8 cellular contexts compared by ENCODE assay signal in genomic region chrX:49155243-49155899, GRCh38. TPM values are rescaled to one million over a fixed set of nuclear protein-coding genes. Genes with fewer than 3 reads are reported as not detected.
DNase-seq lines count a peak whose midpoint lies in the region; ATAC-seq, FAIRE-seq and TF ChIP-seq lines count a peak whose summit lies in the region.

No MANE protein-coding gene starts in this region.

- POLR2A ChIA-PET in RWPE1 (lab: Yijun Ruan, JAX; ENCODE audit: low non-redundant PET): interaction anchor here (0.5 kb wide), 1 partner anchor 24 kb away, joined by 12 read pairs; no protein-coding TSS in a partner anchor

- H3K4me3 ChIP-seq in kidney epithelial cell (ENCODE audit: low read depth, low read length): peak overlapping the region; percentile 55

- H3K27me3 ChIP-seq in kidney epithelial cell (ENCODE audit: control insufficient read depth, insufficient read depth, low read length): no peaks in the 10 kb centered on the region

- TF ChIP-seq CTCF in RWPE1 (conservative IDR thresholded peaks at IDR 0.05; ENCODE audit: low read depth) (no peak), kidney epithelial cell (IDR thresholded peaks at IDR 0.05; ENCODE audit: insufficient read depth, low read length, poor library complexity, severe bottlenecking) (no peak), D721Med (IDR thresholded peaks at IDR 0.05; ENCODE audit: insufficient read depth, missing control alignments) (no peak)

- CTCF ChIA-PET in RWPE1 (lab: Yijun Ruan, JAX): interaction anchor here (0.6 to 1.1 kb wide), 2 partner anchors 32 to 501 kb away, joined by 3 read pairs; no protein-coding TSS in a partner anchor

- FAIRE-seq in D721Med (lab: Jason Lieb, UNC): no peak

- peak; percentile 73 for DNase-seq in GM03348 (ENCODE audit: low spot score)
- DNase-seq in HK-2 (ENCODE audit: unreplicated experiment): peak; percentile 46
- peak; percentile 70 for DNase-seq in RWPE1 (ENCODE audit: low spot score)
- DNase-seq in cerebellar cortex (ENCODE audit: low spot score): peak; percentile 88
- DNase-seq in kidney epithelial cell (ENCODE audit: low read depth): no peak
- DNase-seq in stimulated activated effector memory CD8-positive, alpha-beta T cell treated with anti-CD3 and anti-CD28 coated beads, Interleukin-12 subunit alpha, Interleukin-12 subunit beta, amount 100 ng/mL, for 72 hours (ENCODE audit: low spot score in 2 of 2): no peak
- DNase-seq in NCI-H1694 (lab: John Stamatoyannopoulos, UW): no peak
- no peak for DNase-seq in D721Med (ENCODE audit: insufficient read length, low spot score)

- H3K27ac ChIP-seq in RWPE1: peak overlapping the region; percentile 94

- H3K36me3 ChIP-seq in kidney epithelial cell (ENCODE audit: control insufficient read depth, insufficient read depth, low read length): no peaks in the 10 kb centered on the region

- H3K4me1 Mint-ChIP-seq in stimulated activated effector memory CD8-positive, alpha-beta T cell treated with anti-CD3 and anti-CD28 coated beads, Interleukin-12 subunit alpha, Interleukin-12 subunit beta, amount 100 ng/mL, for 72 hours: peaks cover 19% of the 10 kb centered on the region

- H3K36me3 Mint-ChIP-seq in stimulated activated effector memory CD8-positive, alpha-beta T cell treated with anti-CD3 and anti-CD28 coated beads, Interleukin-12 subunit alpha, Interleukin-12 subunit beta, amount 100 ng/mL, for 72 hours: peaks cover 7% of the 10 kb centered on the region

- no peaks in the 10 kb centered on the region for H3K9me3 Mint-ChIP-seq in stimulated activated effector memory CD8-positive, alpha-beta T cell treated with anti-CD3 and anti-CD28 coated beads, Interleukin-12 subunit alpha, Interleukin-12 subunit beta, amount 100 ng/mL, for 72 hours

- H3K27ac Mint-ChIP-seq in stimulated activated effector memory CD8-positive, alpha-beta T cell treated with anti-CD3 and anti-CD28 coated beads, Interleukin-12 subunit alpha, Interleukin-12 subunit beta, amount 100 ng/mL, for 72 hours: peak overlapping the region; percentile 98

- ATAC-seq in stimulated activated effector memory CD8-positive, alpha-beta T cell treated with anti-CD3 and anti-CD28 coated beads, Interleukin-12 subunit alpha, Interleukin-12 subunit beta, amount 100 ng/mL, for 72 hours: peak; percentile 2

- H3K4me3 Mint-ChIP-seq in stimulated activated effector memory CD8-positive, alpha-beta T cell treated with anti-CD3 and anti-CD28 coated beads, Interleukin-12 subunit alpha, Interleukin-12 subunit beta, amount 100 ng/mL, for 72 hours: peak overlapping the region; percentile 91

RNA-seq across cellular contexts. Expression of gene MAGIX, which starts 7.2 kb away (rescaled TPM):
- total RNA-seq in kidney epithelial cell: 2.9 and 5.1 TPM in 2 replicates

RNA-seq across cellular contexts. Expression of gene PLP2, which starts 16.3 kb away (rescaled TPM):
- 82.6 and 118 TPM in 2 replicates for total RNA-seq in kidney epithelial cell

RNA-seq across cellular contexts. Expression of gene PRICKLE3, which starts 30.8 kb away (rescaled TPM):
- total RNA-seq in kidney epithelial cell: 12.7 and 17.7 TPM in 2 replicates

RNA-seq across cellular contexts. Expression of gene GPKOW, which starts 31.8 kb away (rescaled TPM):
- 26.4 and 35.0 TPM in 2 replicates for total RNA-seq in kidney epithelial cell

RNA-seq across cellular contexts. Expression of gene SYP, which starts 44.6 kb away (rescaled TPM):
- total RNA-seq in kidney epithelial cell: 0.27 and 1.0 TPM in 2 replicates

Comparison
In these comparisons a context has a peak if more than half of its experiments do, and no peak if none do; other contexts are left out.
1. DNase-seq: peak in GM03348 (single experiment), HK-2 (single experiment), RWPE1 (single experiment) and cerebellar cortex (single experiment); none in kidney epithelial cell (single experiment), stimulated activated effector memory CD8-positive, alpha-beta T cell treated with anti-CD3 and anti-CD28 coated beads, Interleukin-12 subunit alpha, Interleukin-12 subunit beta, amount 100 ng/mL, for 72 hours (0 of 2), NCI-H1694 (single experiment) and D721Med (single experiment).